Comparison of ENCODE assay signal across 33 cellular contexts in genomic region chr9:88358743-88359142, GRCh38.
"Had no signal": no experiment of that assay in that cellular context is flagged by ENCODE, and none has a peak within 500 bp of the region (broad histone marks: within the 10 kb centered on the region; RNA-seq: fewer than 3 reads in every experiment).

No MANE protein-coding gene starts in this region.

- H3K9me3 Mint-ChIP-seq: central memory CD8-positive, alpha-beta T cell had no signal

- H3K27me3 Mint-ChIP-seq: activated CD4-positive, alpha-beta T cell treated with anti-CD3 and anti-CD28 coated beads, Interleukin-2, amount 10 ng/mL, durations not matched to agents 7 days and 5 days; activated naive CD4-positive, alpha-beta T cell treated with anti-CD3 and anti-CD28 coated beads, Interleukin-2, amount 50 U/mL, for 24 hours; activated naive CD8-positive, alpha-beta T cell; brain had no signal

- H3K4me1 Mint-ChIP-seq: activated CD4-positive, alpha-beta T cell treated with anti-CD3 and anti-CD28 coated beads for 36 hours; activated naive CD4-positive, alpha-beta T cell treated with anti-CD3 and anti-CD28 coated beads, Interleukin-2, amount 50 U/mL, for 24 hours; activated naive CD8-positive, alpha-beta T cell treated with anti-CD3 and anti-CD28 coated beads, Interleukin-2, amount 50 U/mL, for 24 hours; brain; central memory CD8-positive, alpha-beta T cell; T-helper 17 cell had no signal

- DNase-seq: activated CD4-positive, alpha-beta memory T cell treated with anti-CD3 and anti-CD28 coated beads, Interleukin-2, amount 10 ng/mL, durations not matched to agents 7 days and 5 days; activated CD4-positive, alpha-beta T cell treated with anti-CD3 and anti-CD28 coated beads for 1 hour; activated CD4-positive, alpha-beta T cell treated with anti-CD3 and anti-CD28 coated beads for 36 hours; activated CD4-positive, alpha-beta T cell treated with anti-CD3 and anti-CD28 coated beads for 48 hours; activated CD4-positive, alpha-beta T cell treated with anti-CD3 and anti-CD28 coated beads, Interleukin-2, amount 10 ng/mL, durations not matched to agents 7 days and 5 days; activated CD4-positive, alpha-beta T cell treated with anti-CD3 and anti-CD28 coated beads, Interleukin-2, amount 50 U/mL, for 48 hours; activated CD4-positive, CD25-positive, alpha-beta regulatory T cell; activated CD8-positive, alpha-beta memory T cell treated with anti-CD3 and anti-CD28 coated beads, Interleukin-2, amount 50 U/mL, for 4 hours; activated CD8-positive, alpha-beta T cell treated with anti-CD3 and anti-CD28 coated beads, Interleukin-2, amount 10 ng/mL, durations not matched to agents 7 days and 5 days; activated gamma-delta T cell treated with Interleukin-2 at 50 U/mL for 16 hours; activated naive CD4-positive, alpha-beta T cell; activated naive CD4-positive, alpha-beta T cell treated with anti-CD3 and anti-CD28 coated beads for 36 hours; activated naive CD8-positive, alpha-beta T cell treated with anti-CD3 and anti-CD28 coated beads, Interleukin-2, amount 10 ng/mL, durations not matched to agents 7 days and 5 days; activated naive CD8-positive, alpha-beta T cell treated with anti-CD3 and anti-CD28 coated beads, Interleukin-2, amount 50 U/mL, for 24 hours; activated T-cell treated with anti-CD3 and anti-CD28 coated beads for 4 hours; activated T-cell treated with anti-CD3 and anti-CD28 coated beads, Interleukin-2, amount 50 U/mL, for 1 hour; activated T-cell treated with anti-CD3 and anti-CD28 coated beads, Interleukin-2, amount 50 U/mL, for 4 hours; activated T-cell treated with anti-CD3 and anti-CD28 coated beads, Interleukin-2, amount 50 U/mL, for 72 hours; amygdala; anterior cingulate cortex; caudate nucleus; cerebellar nuclear complex; T-cell; T-helper 17 cell; T-helper 9 cell had no signal

- H3K4me3 Mint-ChIP-seq: activated CD4-positive, alpha-beta memory T cell treated with anti-CD3 and anti-CD28 coated beads, Interleukin-2, amount 10 ng/mL, durations not matched to agents 7 days and 5 days; activated CD4-positive, alpha-beta T cell treated with anti-CD3 and anti-CD28 coated beads for 36 hours; activated CD4-positive, alpha-beta T cell treated with anti-CD3 and anti-CD28 coated beads, Interleukin-2, amount 10 ng/mL, durations not matched to agents 7 days and 5 days; activated CD8-positive, alpha-beta T cell treated with anti-CD3 and anti-CD28 coated beads, Interleukin-2, amount 10 ng/mL, durations not matched to agents 7 days and 5 days; activated naive CD4-positive, alpha-beta T cell treated with anti-CD3 and anti-CD28 coated beads for 36 hours; activated naive CD4-positive, alpha-beta T cell treated with anti-CD3 and anti-CD28 coated beads, Interleukin-2, amount 50 U/mL, for 24 hours; activated naive CD8-positive, alpha-beta T cell; activated naive CD8-positive, alpha-beta T cell treated with anti-CD3 and anti-CD28 coated beads, Interleukin-2, amount 10 ng/mL, durations not matched to agents 7 days and 5 days; activated naive CD8-positive, alpha-beta T cell treated with anti-CD3 and anti-CD28 coated beads, Interleukin-2, amount 50 U/mL, for 24 hours; activated T-cell treated with anti-CD3 and anti-CD28 coated beads, Interleukin-2, amount 50 U/mL, for 4 hours; activated T-cell treated with anti-CD3 and anti-CD28 coated beads, Interleukin-2, amount 50 U/mL, for 72 hours; activated T-helper 1 cell treated with anti-CD3 and anti-CD28 coated beads, Interleukin-12 subunit alpha, Interleukin-12 subunit beta, Interleukin-2, Interleukin-4 antibody, amounts not matched to agents 30 ng/mL and 10 ng/mL and 1 ng/mL, durations not matched to agents 14 hours and 24 hours and 36 hours; activated T-helper 17 cell treated with anti-CD3 and anti-CD28 coated beads, Interleukin-2, amount 50 U/mL, for 72 hours; brain; central memory CD8-positive, alpha-beta T cell; T-cell; T-helper 17 cell; WTC11 had no signal

- H3K27ac Mint-ChIP-seq: activated CD4-positive, alpha-beta memory T cell treated with anti-CD3 and anti-CD28 coated beads, Interleukin-2, amount 10 ng/mL, durations not matched to agents 7 days and 5 days; activated CD4-positive, alpha-beta T cell treated with anti-CD3 and anti-CD28 coated beads for 36 hours; activated CD4-positive, alpha-beta T cell treated with anti-CD3 and anti-CD28 coated beads, Interleukin-2, amount 10 ng/mL, durations not matched to agents 7 days and 5 days; activated CD8-positive, alpha-beta T cell treated with anti-CD3 and anti-CD28 coated beads, Interleukin-2, amount 10 ng/mL, durations not matched to agents 7 days and 5 days; activated naive CD4-positive, alpha-beta T cell treated with anti-CD3 and anti-CD28 coated beads for 36 hours; activated naive CD4-positive, alpha-beta T cell treated with anti-CD3 and anti-CD28 coated beads, Interleukin-2, amount 50 U/mL, for 24 hours; activated naive CD8-positive, alpha-beta T cell; activated naive CD8-positive, alpha-beta T cell treated with anti-CD3 and anti-CD28 coated beads, Interleukin-2, amount 10 ng/mL, durations not matched to agents 7 days and 5 days; activated naive CD8-positive, alpha-beta T cell treated with anti-CD3 and anti-CD28 coated beads, Interleukin-2, amount 50 U/mL, for 24 hours; activated T-cell treated with anti-CD3 and anti-CD28 coated beads, Interleukin-2, amount 50 U/mL, for 72 hours; activated T-helper 1 cell treated with anti-CD3 and anti-CD28 coated beads, Interleukin-12 subunit alpha, Interleukin-12 subunit beta, Interleukin-2, Interleukin-4 antibody, amounts not matched to agents 30 ng/mL and 10 ng/mL and 1 ng/mL, durations not matched to agents 14 hours and 24 hours and 36 hours; activated T-helper 17 cell treated with anti-CD3 and anti-CD28 coated beads, Interleukin-2, amount 50 U/mL, for 72 hours; brain; T-cell; T-helper 17 cell; WTC11 had no signal

- ATAC-seq: activated CD4-positive, alpha-beta T cell treated with anti-CD3 and anti-CD28 coated beads for 36 hours; activated CD4-positive, CD25-positive, alpha-beta regulatory T cell treated with anti-CD3 and anti-CD28 coated beads, Interleukin-2, amount 50 U/mL, for 24 hours; activated CD8-positive, alpha-beta T cell treated with anti-CD3 and anti-CD28 coated beads, Interleukin-2, amount 10 ng/mL, durations not matched to agents 7 days and 5 days; activated naive CD8-positive, alpha-beta T cell treated with anti-CD3 and anti-CD28 coated beads, Interleukin-2, amount 50 U/mL, for 24 hours; activated T-cell treated with anti-CD3 and anti-CD28 coated beads, Interleukin-2, amount 50 U/mL, for 4 hours; activated T-cell treated with anti-CD3 and anti-CD28 coated beads, Interleukin-2, amount 50 U/mL, for 72 hours; activated T-helper 17 cell treated with anti-CD3 and anti-CD28 coated beads, Interleukin-2, amount 50 U/mL, for 72 hours; T-cell; T-helper 17 cell; WTC11 had no signal

- H3K36me3 Mint-ChIP-seq: activated naive CD4-positive, alpha-beta T cell treated with anti-CD3 and anti-CD28 coated beads, Interleukin-2, amount 50 U/mL, for 24 hours; brain; T-cell had no signal
